Comparison of ENCODE assay signal across 8 cellular contexts in the genomic region with DNA sequence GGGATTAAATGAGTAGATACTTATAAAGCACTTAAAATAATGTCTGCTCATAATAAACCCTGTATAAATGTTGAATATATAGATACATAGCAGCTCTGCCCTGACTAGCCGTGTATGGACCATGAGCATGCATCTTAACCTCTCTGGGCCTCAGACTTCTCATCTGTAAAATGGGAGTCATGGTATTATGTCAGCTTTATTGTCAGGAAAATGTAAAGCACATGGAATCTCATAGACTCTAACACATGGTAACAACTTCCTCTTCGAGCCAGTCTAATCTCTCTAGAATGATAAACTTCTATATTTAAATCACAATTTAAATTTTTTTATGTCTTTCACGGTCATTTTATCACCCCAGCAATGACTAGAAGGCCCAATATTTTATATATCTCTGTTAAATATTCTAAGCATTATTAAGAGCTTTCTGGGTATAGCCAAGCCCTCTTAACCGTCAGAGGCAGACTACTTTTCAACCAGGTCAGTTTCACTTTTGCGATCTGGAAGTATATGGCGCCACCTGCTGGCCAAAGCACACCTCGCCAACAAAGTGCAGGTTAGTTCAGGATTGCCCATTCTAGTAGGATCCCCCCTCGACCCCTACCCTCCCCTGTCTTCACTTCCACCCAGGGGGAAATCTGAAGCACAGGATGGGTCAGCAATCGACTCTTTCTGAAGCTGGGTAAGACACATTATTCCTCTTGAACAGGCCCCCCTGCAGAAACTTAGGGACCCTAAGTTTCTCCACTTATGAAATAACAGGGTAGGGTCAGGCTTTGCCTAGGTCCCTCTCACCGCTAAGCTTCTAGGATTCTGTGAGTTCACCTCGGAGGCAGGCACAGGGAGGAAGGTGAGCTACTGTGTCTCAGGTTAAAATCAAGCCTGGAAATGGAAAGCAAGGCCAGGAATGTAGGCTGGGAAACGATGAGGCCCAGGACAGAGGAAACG. TPM values are rescaled to one million over a fixed set of nuclear protein-coding genes. Genes with fewer than 3 reads are reported as not detected.
DNase-seq lines count a peak whose midpoint lies in the region; ATAC-seq lines count a peak whose summit lies in the region.

No MANE protein-coding gene starts in this region.

- H3K36me3 Mint-ChIP-seq in CD4-positive, alpha-beta memory T cell = no peaks in the 10 kb centered on the region

- peak overlapping the region; percentile 76 to 91 (median 83) for H3K4me3 Mint-ChIP-seq in CD4-positive, alpha-beta memory T cell

- peak overlapping the region in 1 of 2 donors; percentile 12 for H3K4me3 ChIP-seq in CD4-positive, alpha-beta memory T cell (ENCODE audit: low read length in 2 of 2)

- H3K9me3 Mint-ChIP-seq in CD4-positive, alpha-beta memory T cell = no peaks in the 10 kb centered on the region

- peaks cover 20 to 45% (median 34%) of the 10 kb centered on the region in 4 donors for H3K4me1 Mint-ChIP-seq in CD4-positive, alpha-beta memory T cell

- POLR2A ChIA-PET in CD4-positive, alpha-beta memory T cell (lab: Charles Lee; ENCODE audit: partially characterized antibody) = interaction anchor here (0.7 to 2.8 kb wide), 28 partner anchors 9 to 791 kb away, joined by 3 to 27 read pairs (median 4); a partner anchor contains a TSS

- no peaks in the 10 kb centered on the region for H3K9me3 ChIP-seq in CD4-positive, alpha-beta memory T cell (ENCODE audit: control insufficient read depth in 1 of 2, low read length in 2 of 2)

- peak; percentile 79 to 85 (median 83) for DNase-seq in CD4-positive, alpha-beta memory T cell
- peak; percentile 80 for DNase-seq in NCI-H69 (lab: John Stamatoyannopoulos, UW)
- DNase-seq in activated CD4-positive, alpha-beta T cell treated with anti-CD3 and anti-CD28 coated beads, Interleukin-2, amount 50 U/mL, for 4 hours = peak; percentile 85 to 90
- peak; percentile 87 for DNase-seq in ecto neural progenitor cell (ENCODE audit: low spot score)
- DNase-seq in medulla oblongata (ENCODE audit: extremely low spot score) = peak; percentile 91
- peak; percentile 87 for DNase-seq in stimulated activated CD8-positive, alpha-beta memory T cell treated with anti-CD3 and anti-CD28 coated beads, Interleukin-15, amount 100 ng/mL, for 24 hours (ENCODE audit: low read depth)

- ATAC-seq in GM19351 (IDR thresholded peaks at IDR 0.05; ENCODE audit: unreplicated experiment) = peak; percentile 74
- peak; percentile 62 for ATAC-seq in HG03442 (IDR thresholded peaks at IDR 0.05; ENCODE audit: unreplicated experiment)

- peak overlapping the region; percentile 76 for H3K27ac ChIP-seq in CD4-positive, alpha-beta memory T cell (ENCODE audit: low read depth, low read length)

- no peaks in the 10 kb centered on the region for H3K27me3 Mint-ChIP-seq in CD4-positive, alpha-beta memory T cell

- H3K4me1 ChIP-seq in CD4-positive, alpha-beta memory T cell (ENCODE audit: insufficient read depth, low read length) = peaks cover 24% of the 10 kb centered on the region

- CTCF ChIA-PET in CD4-positive, alpha-beta memory T cell (lab: Charles Lee; ENCODE audit: partially characterized antibody) = interaction anchor here (0.5 to 8.5 kb wide), 70 partner anchors 7 to 801 kb away, joined by 3 to 145 read pairs (median 4); no protein-coding TSS in a partner anchor

- intact Hi-C loops in CD4-positive, alpha-beta memory T cell (cut with micrococcal nuclease) = loop anchor here (1.0 to 2.0 kb wide), 9 partner anchors 29 to 800 kb away; no protein-coding TSS in a partner anchor

- no peaks in the 10 kb centered on the region for H3K27me3 ChIP-seq in CD4-positive, alpha-beta memory T cell (ENCODE audit: insufficient read depth, low read length)

- H3K36me3 ChIP-seq in CD4-positive, alpha-beta memory T cell (ENCODE audit: insufficient read depth, low read length) = no peaks in the 10 kb centered on the region

- peak overlapping the region; percentile 86 to 98 (median 97) for H3K27ac Mint-ChIP-seq in CD4-positive, alpha-beta memory T cell

RNA-seq across cellular contexts. Expression of a gene that starts 36.0 kb away (rescaled TPM):
- total RNA-seq in CD4-positive, alpha-beta memory T cell = under 1 TPM in 1 of 2 experiments, not detected in 1; 0.17 TPM
- under 1 TPM in 1 of 2 donors, not detected in 1; 0.23 TPM for polyA plus RNA-seq in CD4-positive, alpha-beta memory T cell
